ENCODE assay signal across 19 cellular contexts in genomic region chr2:221156335-221156734, GRCh38.
DNase-seq lines count a peak whose midpoint lies in the region; ATAC-seq and TF ChIP-seq lines count a peak whose summit lies in the region.
"Had no signal": no experiment of that assay in that cellular context is flagged by ENCODE, and none has a peak within 500 bp of the region (broad histone marks: within the 10 kb centered on the region; RNA-seq: fewer than 3 reads in every experiment).

No MANE protein-coding gene starts in this region.

- TF ChIP-seq CTCF in brain (conservative IDR thresholded peaks at IDR 0.05): no peak

- WGBS in HUES64: 80% methylated on average over 4 of the region's 4 CpGs

- H3K9me3 ChIP-seq in HUES64 (ENCODE audit: insufficient read depth, low read depth, low read length): no peaks in the 10 kb centered on the region
- H3K9me3 ChIP-seq in effector memory CD4-positive, alpha-beta T cell (ENCODE audit: control insufficient read depth, low read length): no peaks in the 10 kb centered on the region
- H3K9me3 ChIP-seq: gastrocnemius medialis, left lung, psoas muscle, SJSA1, testis had no signal

- H3K9ac ChIP-seq in HUES64 (ENCODE audit: low read depth, low read length): peak overlapping the region; percentile 60; the same call in 1 of the 2 replicates

- peak overlapping the region in 4 of 5 experiments; percentile 32 to 96 (median 59) for H3K27ac Mint-ChIP-seq in brain
- H3K27ac Mint-ChIP-seq: T-helper 2 cell treated with Interferon-gamma antibody and Interleukin-4, amounts not matched to agents 5 μg/mL and 100 μg/mL, for 36 hours had no signal

- peaks cover 4% of the 10 kb centered on the region for H3K27me3 Mint-ChIP-seq in brain

- no peaks in the 10 kb centered on the region for H3K36me3 Mint-ChIP-seq in brain

- peak overlapping the region in 2 of 5 experiments; percentile 7 to 16 for H3K4me3 Mint-ChIP-seq in brain
- H3K4me3 Mint-ChIP-seq: T-helper 2 cell treated with Interferon-gamma antibody and Interleukin-4, amounts not matched to agents 5 μg/mL and 100 μg/mL, for 36 hours had no signal

- H3K4me1 Mint-ChIP-seq in brain: peaks cover 43% of the 10 kb centered on the region

- DNase-seq in DMS53 treated with DMSO at 0.1 percent for 48 hours (lab: John Stamatoyannopoulos, UW; ENCODE audit: unreplicated experiment) (peak; percentile 3), NCI-H460 (ENCODE audit: extremely low read depth, low read depth) (peak; percentile 8), NK-92 (lab: John Stamatoyannopoulos, UW; ENCODE audit: unreplicated experiment) (no peak)
- DNase-seq in stimulated activated CD8-positive, alpha-beta memory T cell treated with anti-CD3 and anti-CD28 coated beads, Interleukin-4, amount 100 ng/mL, for 48 hours: no peak
- DNase-seq in effector memory CD4-positive, alpha-beta T cell: no peak
- DNase-seq: dermis blood vessel endothelial cell, DMS 273 treated with DMSO at 0.1 percent for 48 hours, gastrocnemius medialis, left lung, NCI-H2081 treated with DMSO at 0.1 percent for 48 hours, psoas muscle, testis had no signal

- H3K9me3 Mint-ChIP-seq in brain: no peaks in the 10 kb centered on the region
- H3K9me3 Mint-ChIP-seq: T-helper 2 cell treated with Interferon-gamma antibody and Interleukin-4, amounts not matched to agents 5 μg/mL and 100 μg/mL, for 36 hours had no signal

- H3K4me3 ChIP-seq in HUES64 (ENCODE audit: low read length): no peak overlapping the region
- no peak overlapping the region for H3K4me3 ChIP-seq in effector memory CD4-positive, alpha-beta T cell (ENCODE audit: insufficient read depth, low read depth, low read length, poor library complexity, severe bottlenecking)
- H3K4me3 ChIP-seq: cardiac muscle cell, gastrocnemius medialis, left lung, psoas muscle, SJSA1, testis had no signal

- no peak overlapping the region for H3K27ac ChIP-seq in HUES64 (ENCODE audit: low read depth, low read length)
- no peak overlapping the region for H3K27ac ChIP-seq in effector memory CD4-positive, alpha-beta T cell (ENCODE audit: insufficient read depth, low read length, poor library complexity, severe bottlenecking)
- H3K27ac ChIP-seq: cardiac muscle cell, gastrocnemius medialis, left lung, psoas muscle, SJSA1, testis had no signal

- H3K27me3 ChIP-seq in HUES64 (ENCODE audit: insufficient read depth, low read length): no peaks in the 10 kb centered on the region
- no peaks in the 10 kb centered on the region for H3K27me3 ChIP-seq in effector memory CD4-positive, alpha-beta T cell (replicated peaks; ENCODE audit: control insufficient read depth, insufficient read depth, low read length, poor library complexity, severe bottlenecking)
- H3K27me3 ChIP-seq: cardiac muscle cell, gastrocnemius medialis, left lung, SJSA1, testis had no signal

- H3K36me3 ChIP-seq in HUES64 (ENCODE audit: insufficient read depth, low read length): no peaks in the 10 kb centered on the region
- H3K36me3 ChIP-seq in effector memory CD4-positive, alpha-beta T cell (ENCODE audit: control insufficient read depth, insufficient read depth, low read length): no peaks in the 10 kb centered on the region
- H3K36me3 ChIP-seq: cardiac muscle cell, gastrocnemius medialis, left lung, SJSA1 had no signal

- H3K4me1 ChIP-seq in HUES64 (ENCODE audit: insufficient read depth, low read length): peaks cover 12% of the 10 kb centered on the region
- H3K4me1 ChIP-seq in effector memory CD4-positive, alpha-beta T cell (ENCODE audit: control insufficient read depth, insufficient read depth, low read length, poor library complexity, severe bottlenecking): no peaks in the 10 kb centered on the region
- H3K4me1 ChIP-seq: gastrocnemius medialis, left lung, psoas muscle, SJSA1, testis had no signal

- ATAC-seq in HG02610 (IDR thresholded peaks at IDR 0.05; ENCODE audit: unreplicated experiment): no peak
- ATAC-seq: activated CD4-positive, CD25-positive, alpha-beta regulatory T cell treated with anti-CD3 and anti-CD28 coated beads, Interleukin-2, amount 50 U/mL, for 24 hours; gastrocnemius medialis; left lung; psoas muscle had no signal

Comparison
In these comparisons a context has a peak if more than half of its experiments do, and no peak if none do; other contexts are left out.
1. DNase-seq: peak in DMS53 treated with DMSO at 0.1 percent for 48 hours (single experiment) and NCI-H460 (single experiment); none in NK-92 (single experiment), stimulated activated CD8-positive, alpha-beta memory T cell treated with anti-CD3 and anti-CD28 coated beads, Interleukin-4, amount 100 ng/mL, for 48 hours (single experiment) and effector memory CD4-positive, alpha-beta T cell (0 of 3).